10 cellular contexts compared by ENCODE assay signal in the genomic region with DNA sequence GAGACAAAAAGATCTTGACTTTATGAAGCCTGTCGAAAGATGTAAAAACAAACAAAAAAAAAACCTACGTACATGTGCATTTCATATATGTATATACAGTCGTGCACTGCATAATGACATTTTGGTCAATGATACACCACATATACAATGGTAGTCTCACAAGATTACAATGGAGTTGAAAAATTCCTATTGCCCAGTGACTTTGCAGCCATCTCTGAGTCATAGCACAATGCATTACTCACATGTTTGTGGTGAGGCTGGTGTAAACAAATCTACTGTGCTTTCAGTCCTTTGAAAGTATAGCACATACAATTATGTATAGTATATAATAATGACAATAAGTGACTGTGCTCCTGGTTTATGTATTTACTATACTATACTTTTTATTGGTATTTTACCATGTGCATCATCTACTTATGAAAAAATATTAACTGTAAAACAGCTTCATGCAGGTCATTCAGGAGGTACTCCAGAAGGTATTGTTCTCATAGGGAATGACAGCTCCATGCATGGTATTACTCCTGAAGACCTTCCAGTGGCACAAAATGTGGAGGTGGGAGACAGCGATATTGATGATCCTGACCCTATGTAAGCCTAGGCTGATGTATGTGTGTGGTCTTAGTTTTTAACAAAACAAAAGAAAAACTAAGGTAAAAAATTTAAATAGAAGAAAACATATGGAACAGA.
DNase-seq lines count a peak whose midpoint lies in the region; ATAC-seq and TF ChIP-seq lines count a peak whose summit lies in the region.
"Had no signal": no experiment of that assay in that cellular context is flagged by ENCODE, and none has a peak within 500 bp of the region (broad histone marks: within the 10 kb centered on the region; RNA-seq: fewer than 3 reads in every experiment).

No MANE protein-coding gene starts in this region.

- H3K27ac ChIP-seq in smooth muscle cell (ENCODE audit: low read depth), result peak overlapping the region; percentile 95
- H3K27ac ChIP-seq in coronary artery, result no peak overlapping the region
- H3K27ac ChIP-seq: left ventricle myocardium inferior had no signal

- in situ Hi-C loops in SK-MEL-5 (cut with HindIII; ENCODE audit: low pct_unique_long_range_greater_than_20kb, low sequenced_read_pairs), result no loop called here

- peaks cover 0 to 4% (median 1%) of the 10 kb centered on the region in 3 donors for H3K9me3 Mint-ChIP-seq in T-cell

- no peaks in the 10 kb centered on the region for H3K9me3 ChIP-seq in smooth muscle cell (replicated peaks; ENCODE audit: low read depth)
- H3K9me3 ChIP-seq: left ventricle myocardium inferior had no signal

- ATAC-seq in T-cell (replicated peaks in 1 of 4) (no peak), GM18858 (IDR thresholded peaks at IDR 0.05; ENCODE audit: unreplicated experiment) (no peak)
- ATAC-seq: stimulated activated naive CD8-positive, alpha-beta T cell treated with anti-CD3 and anti-CD28 coated beads, Interleukin-15, Interleukin-2, amounts not matched to agents 100 U/mL and 50 U/mL, for 24 hours had no signal

- peak overlapping the region; percentile 62 for H3K9ac ChIP-seq in smooth muscle cell (ENCODE audit: low read depth)

- TF ChIP-seq CTCF in HFF-Myc (IDR thresholded peaks at IDR 0.05; ENCODE audit: low read depth, low read length, missing control alignments) (no peak), smooth muscle cell (IDR thresholded peaks at IDR 0.05; ENCODE audit: borderline replicate concordance, insufficient read depth, poor library complexity, severe bottlenecking) (no peak), coronary artery (IDR thresholded peaks at IDR 0.05) (no peak)

- H3K4me2 ChIP-seq in smooth muscle cell, result peak overlapping the region; percentile 76

- no peak overlapping the region for H2AFZ ChIP-seq in smooth muscle cell (ENCODE audit: low read depth)

- H3K4me1 Mint-ChIP-seq in T-cell, result peaks cover 6 to 12% (median 7%) of the 10 kb centered on the region in 3 donors

- WGBS in smooth muscle cell (ENCODE audit: low lambda C conversion rate), result 50% methylated on average over 4 of the region's 4 CpGs

- H3K36me3 ChIP-seq in smooth muscle cell (ENCODE audit: low read depth), result no peaks in the 10 kb centered on the region
- H3K36me3 ChIP-seq: left ventricle myocardium inferior had no signal

- H3K79me2 ChIP-seq in smooth muscle cell (ENCODE audit: low read depth), result no peaks in the 10 kb centered on the region

- no peak overlapping the region for H3K27ac Mint-ChIP-seq in T-cell

- no peak overlapping the region for H3K4me3 Mint-ChIP-seq in T-cell

- CTCF ChIA-PET in T-cell (lab: Charles Lee), result interaction anchor here in 1 of 2 donors (0.7 kb wide), 1 partner anchor 809 kb away, joined by 3 read pairs; no protein-coding TSS in a partner anchor

- POLR2A ChIA-PET in T-cell (lab: Charles Lee), result no interaction called here

- peaks cover 12% of the 10 kb centered on the region for H3K4me1 ChIP-seq in smooth muscle cell (ENCODE audit: low read depth)
- H3K4me1 ChIP-seq: left ventricle myocardium inferior had no signal

- DNase-seq in HFF-Myc (ENCODE audit: extremely low read depth, low read depth), result peak; percentile 91
- DNase-seq in SK-MEL-5 (ENCODE audit: low read depth, low spot score), result peak; percentile 51
- DNase-seq in fibroblast of gingiva (ENCODE audit: low read depth), result peak; percentile 75
- DNase-seq in smooth muscle cell (lab: John Stamatoyannopoulos, UW; ENCODE audit: unreplicated experiment), result no peak
- no peak for DNase-seq in coronary artery (ENCODE audit: low spot score)
- no peak for DNase-seq in T-cell
- DNase-seq: DMS79; left ventricle myocardium inferior; stimulated activated naive CD8-positive, alpha-beta T cell treated with anti-CD3 and anti-CD28 coated beads, Interleukin-15, Interleukin-2, amounts not matched to agents 100 U/mL and 50 U/mL, for 24 hours had no signal

- peaks cover 0 to 4% of the 10 kb centered on the region in 2 donors for H3K27me3 Mint-ChIP-seq in T-cell

- no peaks in the 10 kb centered on the region for H3K36me3 Mint-ChIP-seq in T-cell

- H3K27me3 ChIP-seq in smooth muscle cell (ENCODE audit: low read depth), result no peaks in the 10 kb centered on the region

- no peaks in the 10 kb centered on the region for H4K20me1 ChIP-seq in smooth muscle cell (ENCODE audit: low read depth)

- H3K4me3 ChIP-seq in HFF-Myc (replicated peaks; ENCODE audit: low read depth, low read length) (no peak overlapping the region), smooth muscle cell (no peak overlapping the region), coronary artery (no peak overlapping the region)
- H3K4me3 ChIP-seq: left ventricle myocardium inferior had no signal

- peaks cover 8% of the 10 kb centered on the region for H3F3A ChIP-seq in smooth muscle cell (ENCODE audit: low read depth)

Comparison
In these comparisons a context has a peak if more than half of its experiments do, and no peak if none do; other contexts are left out.
1. DNase-seq: peak in HFF-Myc (single experiment), SK-MEL-5 (single experiment) and fibroblast of gingiva (single experiment); none in smooth muscle cell (single experiment), coronary artery (single experiment) and T-cell (0 of 34).